Comparison of ENCODE assay signal across 22 cellular contexts in genomic region chr12:89976866-89977265, GRCh38.
DNase-seq lines count a peak whose midpoint lies in the region; ATAC-seq and TF ChIP-seq lines count a peak whose summit lies in the region.
"Had no signal": no experiment of that assay in that cellular context is flagged by ENCODE, and none has a peak within 500 bp of the region (broad histone marks: within the 10 kb centered on the region; RNA-seq: fewer than 3 reads in every experiment).

No MANE protein-coding gene starts in this region.

- WGBS in smooth muscle cell (ENCODE audit: low lambda C conversion rate), result 60% methylated on average over 4 of the region's 4 CpGs
- 86 to 93% (median 90%) methylated on average over 4 of the region's 4 CpGs for WGBS in spleen, 5 donors

- H3K4me1 Mint-ChIP-seq in mesothelial cell of epicardium, result peaks cover 47% of the 10 kb centered on the region

- peak; percentile 19 for DNase-seq in HCEC 1CT
- DNase-seq in caudate nucleus (lab: John Stamatoyannopoulos, UW), result no peak
- no peak for DNase-seq in mesothelial cell of epicardium (ENCODE audit: low spot score in 2 of 2, unreplicated experiment in 2 of 2)
- DNase-seq in smooth muscle cell (lab: John Stamatoyannopoulos, UW; ENCODE audit: unreplicated experiment), result no peak
- no peak for DNase-seq in spleen
- DNase-seq in amygdala (lab: John Stamatoyannopoulos, UW), result no peak
- DNase-seq: ACHN; AML-193; DMS79; GOT3; NCI-H1048; NCI-H1436 treated with DMSO at 0.1 percent for 48 hours; NCI-H2029 treated with DMSO at 0.1 percent for 48 hours; NCI-H2171; NCI-H526 treated with DMSO at 0.1 percent for 48 hours; NK-92 treated with Interleukin-12 subunit alpha and Interleukin-12 subunit beta, amount 100 ng/mL, for 24 hours; Peyer's patch had no signal

- H3K9me3 Mint-ChIP-seq in mesothelial cell of epicardium, result no peaks in the 10 kb centered on the region

- H3K36me3 ChIP-seq in smooth muscle cell (ENCODE audit: low read depth) (no peaks in the 10 kb centered on the region), spleen (no peaks in the 10 kb centered on the region)
- H3K36me3 ChIP-seq: Peyer's patch had no signal

- H2AFZ ChIP-seq in smooth muscle cell (ENCODE audit: low read depth), result no peak overlapping the region

- H3F3A ChIP-seq in smooth muscle cell (ENCODE audit: low read depth), result peaks cover 9% of the 10 kb centered on the region

- no peaks in the 10 kb centered on the region for H3K27me3 Mint-ChIP-seq in mesothelial cell of epicardium (ENCODE audit: low read depth)

- no peaks in the 10 kb centered on the region for H3K9me3 ChIP-seq in smooth muscle cell (replicated peaks; ENCODE audit: low read depth)
- no peaks in the 10 kb centered on the region for H3K9me3 ChIP-seq in spleen
- H3K9me3 ChIP-seq: Peyer's patch had no signal

- H3K4me1 ChIP-seq in smooth muscle cell (ENCODE audit: low read depth) (peaks cover 12% of the 10 kb centered on the region), spleen (peaks cover 0 to 10% (median 3%) of the 10 kb centered on the region in 6 donors)
- H3K4me1 ChIP-seq: Peyer's patch had no signal

- peak overlapping the region; percentile 51 for H3K27ac Mint-ChIP-seq in mesothelial cell of epicardium

- H3K79me2 ChIP-seq in smooth muscle cell (ENCODE audit: low read depth), result no peaks in the 10 kb centered on the region

- H3K27ac ChIP-seq in caudate nucleus (ENCODE audit: low read depth, low read length) (peak overlapping the region; percentile 50), smooth muscle cell (ENCODE audit: low read depth) (no peak overlapping the region), spleen (no peak overlapping the region)
- H3K27ac ChIP-seq: C4-2B, HL-60, Peyer's patch had no signal

- H4K20me1 ChIP-seq in smooth muscle cell (ENCODE audit: low read depth), result no peaks in the 10 kb centered on the region

- intact Hi-C loops in spleen (cut with DNase I; ENCODE audit: low total_unique reads), result no loop called here

- TF ChIP-seq CTCF in mesothelial cell of epicardium (IDR thresholded peaks at IDR 0.05; ENCODE audit: unreplicated experiment) (no peak), smooth muscle cell (IDR thresholded peaks at IDR 0.05; ENCODE audit: borderline replicate concordance, insufficient read depth, poor library complexity, severe bottlenecking) (no peak), spleen (IDR thresholded peaks at IDR 0.05 in 8 of 11, conservative IDR thresholded peaks at IDR 0.05 in 3 of 11) (no peak)

- H3K4me3 ChIP-seq in smooth muscle cell (no peak overlapping the region), spleen (no peak overlapping the region)
- H3K4me3 ChIP-seq: Peyer's patch had no signal

- H3K9ac ChIP-seq in smooth muscle cell (ENCODE audit: low read depth), result no peak overlapping the region

- H3K36me3 Mint-ChIP-seq in mesothelial cell of epicardium, result no peaks in the 10 kb centered on the region

- ATAC-seq in HG03521 (IDR thresholded peaks at IDR 0.05; ENCODE audit: unreplicated experiment) (no peak), HG03039 (IDR thresholded peaks at IDR 0.05; ENCODE audit: unreplicated experiment) (no peak)
- ATAC-seq: Right ventricle myocardium inferior had no signal

- no peak for TF ChIP-seq POLR2A in spleen (IDR thresholded peaks at IDR 0.05)

- no peak overlapping the region for H3K4me3 Mint-ChIP-seq in mesothelial cell of epicardium

- peak overlapping the region; percentile 68 for H3K4me2 ChIP-seq in smooth muscle cell

- H3K27me3 ChIP-seq in smooth muscle cell (ENCODE audit: low read depth) (no peaks in the 10 kb centered on the region), spleen (replicated peaks in 1 of 7) (no peaks in the 10 kb centered on the region)
- H3K27me3 ChIP-seq: Peyer's patch had no signal
